In the genomic region with DNA sequence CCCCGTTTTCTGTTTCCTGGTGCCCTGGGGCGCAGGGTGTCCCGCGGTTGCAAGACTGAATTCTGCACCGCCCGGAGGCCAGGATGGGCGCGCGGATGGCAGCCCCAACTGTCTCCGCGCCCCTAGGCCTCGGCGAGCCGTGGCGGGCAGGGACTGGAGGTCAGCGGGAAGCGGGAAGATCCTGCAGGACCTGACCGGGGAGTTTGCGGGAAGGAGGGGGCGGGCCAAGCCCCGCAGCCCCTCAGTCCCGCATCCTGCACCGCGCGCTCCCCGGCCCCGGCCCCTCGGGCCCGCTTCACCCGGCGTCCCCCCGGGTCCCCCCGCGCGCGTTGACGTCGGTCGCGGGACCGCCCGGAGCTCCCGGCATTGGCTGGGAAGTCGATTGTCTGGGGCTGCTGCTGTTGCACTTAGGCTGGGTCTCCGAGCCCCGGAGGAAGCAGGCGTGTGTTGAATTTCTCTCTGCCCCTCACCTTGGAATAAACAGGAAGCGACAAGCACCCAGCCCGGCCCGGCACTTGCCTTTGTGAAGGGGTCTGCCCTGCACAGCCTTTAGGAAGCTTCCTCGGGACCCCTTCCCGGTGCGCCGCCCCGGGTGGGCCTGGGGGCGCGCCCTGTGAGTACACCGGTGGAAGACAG, we compare ENCODE assay signal across 1 cellular context.
TF ChIP-seq lines count a peak whose summit lies in the region.

A gene (plus strand): TSS at position 385 of the 636 bp plus-strand sequence.

TF ChIP-seq in HepG2, 621 proteins besides CTCF, POLR2A, EP300 and RAD21 (continued from another document):
- TF ChIP-seq BORCS8-MEF2B (CRISPR knock-in tag; IDR thresholded peaks at IDR 0.05) (no peak; the same call in 1 of the 2 replicates), PHF21A (CRISPR knock-in tag; IDR thresholded peaks at IDR 0.05) (0 out of 2 replicates have a peak, but pooled peaks have one; percentile 7), MTA1 (CRISPR knock-in tag; IDR thresholded peaks at IDR 0.05; ENCODE audit: borderline replicate concordance) (peak; percentile 54; the same call in 1 of the 2 replicates), PHF8 (CRISPR knock-in tag; IDR thresholded peaks at IDR 0.05) (peak; percentile 16; the same call in 1 of the 2 replicates), ZMYM2 (CRISPR knock-in tag; IDR thresholded peaks at IDR 0.05) (no peak), ZNF607 (CRISPR knock-in tag; IDR thresholded peaks at IDR 0.05; ENCODE audit: borderline replicate concordance) (no peak), MAFK (conservative IDR thresholded peaks at IDR 0.05 in 1 of 2, IDR thresholded peaks at IDR 0.05 in 1 of 2; ENCODE audit: low read length in 2 of 2) (no peak), PAX8 (CRISPR knock-in tag; IDR thresholded peaks at IDR 0.05; ENCODE audit: borderline replicate concordance) (no peak), TEAD3 (CRISPR knock-in tag; optimal IDR thresholded peaks at IDR 0.05; ENCODE audit: borderline replicate concordance) (no peak), NONO (IDR thresholded peaks at IDR 0.05) (no peak), NONO (CRISPR knock-in tag; conservative IDR thresholded peaks at IDR 0.05) (no peak), HOXA3 (CRISPR knock-in tag; IDR thresholded peaks at IDR 0.05) (0 out of 2 replicates have a peak, but pooled peaks have one; percentile 18), HES4 (CRISPR knock-in tag; IDR thresholded peaks at IDR 0.05; ENCODE audit: borderline replicate concordance) (no peak), SP2 (CRISPR knock-in tag; IDR thresholded peaks at IDR 0.05) (no peak), ELF4 (CRISPR knock-in tag; IDR thresholded peaks at IDR 0.05; ENCODE audit: borderline replicate concordance) (no peak), DNMT3B (CRISPR knock-in tag; conservative IDR thresholded peaks at IDR 0.05) (no peak), NBN (conservative IDR thresholded peaks at IDR 0.05) (no peak), ZNF598 (CRISPR knock-in tag; IDR thresholded peaks at IDR 0.05; ENCODE audit: borderline replicate concordance) (0 out of 2 replicates have a peak, but pooled peaks have one; percentile 31), DMAP1 (CRISPR knock-in tag; IDR thresholded peaks at IDR 0.05) (no peak), KAT8 (CRISPR knock-in tag; IDR thresholded peaks at IDR 0.05) (no peak)
- TF ChIP-seq, protein P1, sequence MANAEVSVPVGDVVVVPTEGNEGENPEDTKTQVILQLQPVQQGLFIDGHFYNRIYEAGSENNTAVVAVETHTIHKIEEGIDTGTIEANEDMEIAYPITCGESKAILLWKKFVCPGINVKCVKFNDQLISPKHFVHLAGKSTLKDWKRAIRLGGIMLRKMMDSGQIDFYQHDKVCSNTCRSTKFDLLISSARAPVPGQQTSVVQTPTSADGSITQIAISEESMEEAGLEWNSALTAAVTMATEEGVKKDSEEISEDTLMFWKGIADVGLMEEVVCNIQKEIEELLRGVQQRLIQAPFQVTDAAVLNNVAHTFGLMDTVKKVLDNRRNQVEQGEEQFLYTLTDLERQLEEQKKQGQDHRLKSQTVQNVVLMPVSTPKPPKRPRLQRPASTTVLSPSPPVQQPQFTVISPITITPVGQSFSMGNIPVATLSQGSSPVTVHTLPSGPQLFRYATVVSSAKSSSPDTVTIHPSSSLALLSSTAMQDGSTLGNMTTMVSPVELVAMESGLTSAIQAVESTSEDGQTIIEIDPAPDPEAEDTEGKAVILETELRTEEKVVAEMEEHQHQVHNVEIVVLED (CRISPR knock-in tag; IDR thresholded peaks at IDR 0.05; ENCODE audit: borderline replicate concordance), result peak; percentile 57
- TF ChIP-seq, protein P2, sequence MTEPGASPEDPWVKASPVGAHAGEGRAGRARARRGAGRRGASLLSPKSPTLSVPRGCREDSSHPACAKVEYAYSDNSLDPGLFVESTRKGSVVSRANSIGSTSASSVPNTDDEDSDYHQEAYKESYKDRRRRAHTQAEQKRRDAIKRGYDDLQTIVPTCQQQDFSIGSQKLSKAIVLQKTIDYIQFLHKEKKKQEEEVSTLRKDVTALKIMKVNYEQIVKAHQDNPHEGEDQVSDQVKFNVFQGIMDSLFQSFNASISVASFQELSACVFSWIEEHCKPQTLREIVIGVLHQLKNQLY (CRISPR knock-in tag; IDR thresholded peaks at IDR 0.05), result no peak
- TF ChIP-seq, protein P3, sequence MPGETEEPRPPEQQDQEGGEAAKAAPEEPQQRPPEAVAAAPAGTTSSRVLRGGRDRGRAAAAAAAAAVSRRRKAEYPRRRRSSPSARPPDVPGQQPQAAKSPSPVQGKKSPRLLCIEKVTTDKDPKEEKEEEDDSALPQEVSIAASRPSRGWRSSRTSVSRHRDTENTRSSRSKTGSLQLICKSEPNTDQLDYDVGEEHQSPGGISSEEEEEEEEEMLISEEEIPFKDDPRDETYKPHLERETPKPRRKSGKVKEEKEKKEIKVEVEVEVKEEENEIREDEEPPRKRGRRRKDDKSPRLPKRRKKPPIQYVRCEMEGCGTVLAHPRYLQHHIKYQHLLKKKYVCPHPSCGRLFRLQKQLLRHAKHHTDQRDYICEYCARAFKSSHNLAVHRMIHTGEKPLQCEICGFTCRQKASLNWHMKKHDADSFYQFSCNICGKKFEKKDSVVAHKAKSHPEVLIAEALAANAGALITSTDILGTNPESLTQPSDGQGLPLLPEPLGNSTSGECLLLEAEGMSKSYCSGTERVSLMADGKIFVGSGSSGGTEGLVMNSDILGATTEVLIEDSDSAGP (CRISPR knock-in tag; IDR thresholded peaks at IDR 0.05; ENCODE audit: borderline replicate concordance), result peak; percentile 48; the same call in 1 of the 2 replicates
- TF ChIP-seq, protein P4, sequence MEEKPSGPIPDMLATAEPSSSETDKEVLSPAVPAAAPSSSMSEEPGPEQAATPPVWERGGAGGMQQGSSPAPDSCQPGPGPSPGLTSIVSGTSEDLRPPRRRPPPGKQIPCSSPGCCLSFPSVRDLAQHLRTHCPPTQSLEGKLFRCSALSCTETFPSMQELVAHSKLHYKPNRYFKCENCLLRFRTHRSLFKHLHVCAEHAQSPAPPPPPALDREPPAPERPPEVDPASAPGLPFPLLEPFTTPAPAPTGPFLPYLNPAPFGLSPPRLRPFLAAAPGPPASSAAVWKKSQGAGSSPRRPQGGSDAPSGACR (CRISPR knock-in tag; IDR thresholded peaks at IDR 0.05), result 0 out of 2 replicates have a peak, but pooled peaks have one; percentile 44
- TF ChIP-seq, protein P5, sequence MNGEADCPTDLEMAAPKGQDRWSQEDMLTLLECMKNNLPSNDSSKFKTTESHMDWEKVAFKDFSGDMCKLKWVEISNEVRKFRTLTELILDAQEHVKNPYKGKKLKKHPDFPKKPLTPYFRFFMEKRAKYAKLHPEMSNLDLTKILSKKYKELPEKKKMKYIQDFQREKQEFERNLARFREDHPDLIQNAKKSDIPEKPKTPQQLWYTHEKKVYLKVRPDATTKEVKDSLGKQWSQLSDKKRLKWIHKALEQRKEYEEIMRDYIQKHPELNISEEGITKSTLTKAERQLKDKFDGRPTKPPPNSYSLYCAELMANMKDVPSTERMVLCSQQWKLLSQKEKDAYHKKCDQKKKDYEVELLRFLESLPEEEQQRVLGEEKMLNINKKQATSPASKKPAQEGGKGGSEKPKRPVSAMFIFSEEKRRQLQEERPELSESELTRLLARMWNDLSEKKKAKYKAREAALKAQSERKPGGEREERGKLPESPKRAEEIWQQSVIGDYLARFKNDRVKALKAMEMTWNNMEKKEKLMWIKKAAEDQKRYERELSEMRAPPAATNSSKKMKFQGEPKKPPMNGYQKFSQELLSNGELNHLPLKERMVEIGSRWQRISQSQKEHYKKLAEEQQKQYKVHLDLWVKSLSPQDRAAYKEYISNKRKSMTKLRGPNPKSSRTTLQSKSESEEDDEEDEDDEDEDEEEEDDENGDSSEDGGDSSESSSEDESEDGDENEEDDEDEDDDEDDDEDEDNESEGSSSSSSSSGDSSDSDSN (CRISPR knock-in tag; IDR thresholded peaks at IDR 0.05), result peak; percentile 60; the same call in 1 of the 2 replicates
- TF ChIP-seq, protein P6, sequence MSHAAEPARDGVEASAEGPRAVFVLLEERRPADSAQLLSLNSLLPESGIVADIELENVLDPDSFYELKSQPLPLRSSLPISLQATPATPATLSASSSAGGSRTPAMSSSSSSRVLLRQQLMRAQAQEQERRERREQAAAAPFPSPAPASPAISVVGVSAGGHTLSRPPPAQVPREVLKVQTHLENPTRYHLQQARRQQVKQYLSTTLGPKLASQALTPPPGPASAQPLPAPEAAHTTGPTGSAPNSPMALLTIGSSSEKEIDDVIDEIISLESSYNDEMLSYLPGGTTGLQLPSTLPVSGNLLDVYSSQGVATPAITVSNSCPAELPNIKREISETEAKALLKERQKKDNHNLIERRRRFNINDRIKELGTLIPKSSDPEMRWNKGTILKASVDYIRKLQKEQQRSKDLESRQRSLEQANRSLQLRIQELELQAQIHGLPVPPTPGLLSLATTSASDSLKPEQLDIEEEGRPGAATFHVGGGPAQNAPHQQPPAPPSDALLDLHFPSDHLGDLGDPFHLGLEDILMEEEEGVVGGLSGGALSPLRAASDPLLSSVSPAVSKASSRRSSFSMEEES (CRISPR knock-in tag; IDR thresholded peaks at IDR 0.05), result no peak
- TF ChIP-seq, protein P7, sequence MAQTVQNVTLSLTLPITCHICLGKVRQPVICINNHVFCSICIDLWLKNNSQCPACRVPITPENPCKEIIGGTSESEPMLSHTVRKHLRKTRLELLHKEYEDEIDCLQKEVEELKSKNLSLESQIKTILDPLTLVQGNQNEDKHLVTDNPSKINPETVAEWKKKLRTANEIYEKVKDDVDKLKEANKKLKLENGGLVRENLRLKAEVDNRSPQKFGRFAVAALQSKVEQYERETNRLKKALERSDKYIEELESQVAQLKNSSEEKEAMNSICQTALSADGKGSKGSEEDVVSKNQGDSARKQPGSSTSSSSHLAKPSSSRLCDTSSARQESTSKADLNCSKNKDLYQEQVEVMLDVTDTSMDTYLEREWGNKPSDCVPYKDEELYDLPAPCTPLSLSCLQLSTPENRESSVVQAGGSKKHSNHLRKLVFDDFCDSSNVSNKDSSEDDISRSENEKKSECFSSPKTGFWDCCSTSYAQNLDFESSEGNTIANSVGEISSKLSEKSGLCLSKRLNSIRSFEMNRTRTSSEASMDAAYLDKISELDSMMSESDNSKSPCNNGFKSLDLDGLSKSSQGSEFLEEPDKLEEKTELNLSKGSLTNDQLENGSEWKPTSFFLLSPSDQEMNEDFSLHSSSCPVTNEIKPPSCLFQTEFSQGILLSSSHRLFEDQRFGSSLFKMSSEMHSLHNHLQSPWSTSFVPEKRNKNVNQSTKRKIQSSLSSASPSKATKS (CRISPR knock-in tag; IDR thresholded peaks at IDR 0.05), result no peak
- TF ChIP-seq, protein P8, sequence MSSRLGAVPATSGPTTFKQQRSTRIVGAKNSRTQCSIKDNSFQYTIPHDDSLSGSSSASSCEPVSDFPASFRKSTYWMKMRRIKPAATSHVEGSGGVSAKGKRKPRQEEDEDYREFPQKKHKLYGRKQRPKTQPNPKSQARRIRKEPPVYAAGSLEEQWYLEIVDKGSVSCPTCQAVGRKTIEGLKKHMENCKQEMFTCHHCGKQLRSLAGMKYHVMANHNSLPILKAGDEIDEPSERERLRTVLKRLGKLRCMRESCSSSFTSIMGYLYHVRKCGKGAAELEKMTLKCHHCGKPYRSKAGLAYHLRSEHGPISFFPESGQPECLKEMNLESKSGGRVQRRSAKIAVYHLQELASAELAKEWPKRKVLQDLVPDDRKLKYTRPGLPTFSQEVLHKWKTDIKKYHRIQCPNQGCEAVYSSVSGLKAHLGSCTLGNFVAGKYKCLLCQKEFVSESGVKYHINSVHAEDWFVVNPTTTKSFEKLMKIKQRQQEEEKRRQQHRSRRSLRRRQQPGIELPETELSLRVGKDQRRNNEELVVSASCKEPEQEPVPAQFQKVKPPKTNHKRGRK (CRISPR knock-in tag; IDR thresholded peaks at IDR 0.05), result no peak
